Comparison of ENCODE assay signal across 2 cellular contexts in genomic region chr5:14821721-14822120, GRCh38.
A peak's percentile ranks its signal among the peaks of the same experiment; 100 is the strongest.
TF ChIP-seq lines count a peak whose summit lies in the region.

No MANE protein-coding gene starts in this region.

TF ChIP-seq in K562, 482 proteins besides CTCF, POLR2A, EP300 and RAD21:
- TF ChIP-seq, protein P1, sequence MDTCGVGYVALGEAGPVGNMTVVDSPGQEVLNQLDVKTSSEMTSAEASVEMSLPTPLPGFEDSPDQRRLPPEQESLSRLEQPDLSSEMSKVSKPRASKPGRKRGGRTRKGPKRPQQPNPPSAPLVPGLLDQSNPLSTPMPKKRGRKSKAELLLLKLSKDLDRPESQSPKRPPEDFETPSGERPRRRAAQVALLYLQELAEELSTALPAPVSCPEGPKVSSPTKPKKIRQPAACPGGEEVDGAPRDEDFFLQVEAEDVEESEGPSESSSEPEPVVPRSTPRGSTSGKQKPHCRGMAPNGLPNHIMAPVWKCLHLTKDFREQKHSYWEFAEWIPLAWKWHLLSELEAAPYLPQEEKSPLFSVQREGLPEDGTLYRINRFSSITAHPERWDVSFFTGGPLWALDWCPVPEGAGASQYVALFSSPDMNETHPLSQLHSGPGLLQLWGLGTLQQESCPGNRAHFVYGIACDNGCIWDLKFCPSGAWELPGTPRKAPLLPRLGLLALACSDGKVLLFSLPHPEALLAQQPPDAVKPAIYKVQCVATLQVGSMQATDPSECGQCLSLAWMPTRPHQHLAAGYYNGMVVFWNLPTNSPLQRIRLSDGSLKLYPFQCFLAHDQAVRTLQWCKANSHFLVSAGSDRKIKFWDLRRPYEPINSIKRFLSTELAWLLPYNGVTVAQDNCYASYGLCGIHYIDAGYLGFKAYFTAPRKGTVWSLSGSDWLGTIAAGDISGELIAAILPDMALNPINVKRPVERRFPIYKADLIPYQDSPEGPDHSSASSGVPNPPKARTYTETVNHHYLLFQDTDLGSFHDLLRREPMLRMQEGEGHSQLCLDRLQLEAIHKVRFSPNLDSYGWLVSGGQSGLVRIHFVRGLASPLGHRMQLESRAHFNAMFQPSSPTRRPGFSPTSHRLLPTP (IDR thresholded peaks at IDR 0.05; ENCODE audit: borderline replicate concordance, extremely low read depth, insufficient read length) = no peak
- TF ChIP-seq CBX8 (IDR thresholded peaks at IDR 0.05; ENCODE audit: borderline replicate concordance, extremely low read depth, low read depth, low read length, poor library complexity, severe bottlenecking) = peak; percentile 36

TF ChIP-seq in endothelial cell of umbilical vein, 7 proteins besides CTCF, POLR2A, EP300 and RAD21:
- TF ChIP-seq FOS (IDR thresholded peaks at IDR 0.05; ENCODE audit: borderline replicate concordance, insufficient read depth, low read length) = peak; percentile 37
- peak; percentile 16 for TF ChIP-seq GATA2 (IDR thresholded peaks at IDR 0.05; ENCODE audit: insufficient read depth, insufficient read length, low read depth, low read length)
- TF ChIP-seq EZH2 (IDR thresholded peaks at IDR 0.05; ENCODE audit: borderline replicate concordance, low read depth, low read length, severe bottlenecking) = no peak
- no peak for TF ChIP-seq MYC (IDR thresholded peaks at IDR 0.05; ENCODE audit: low read depth, low read length)
- no peak for TF ChIP-seq POLR2AphosphoS5 (IDR thresholded peaks at IDR 0.05; ENCODE audit: insufficient read depth, low read depth, low read length)
- TF ChIP-seq MAX (IDR thresholded peaks at IDR 0.05; ENCODE audit: insufficient read depth, insufficient read length) = no peak
- TF ChIP-seq JUN (IDR thresholded peaks at IDR 0.05; ENCODE audit: borderline replicate concordance, insufficient read depth, insufficient read length, low read depth) = no peak
TF ChIP-seq in endothelial cell of umbilical vein: peak in this region for 2.
